In the genomic region with DNA sequence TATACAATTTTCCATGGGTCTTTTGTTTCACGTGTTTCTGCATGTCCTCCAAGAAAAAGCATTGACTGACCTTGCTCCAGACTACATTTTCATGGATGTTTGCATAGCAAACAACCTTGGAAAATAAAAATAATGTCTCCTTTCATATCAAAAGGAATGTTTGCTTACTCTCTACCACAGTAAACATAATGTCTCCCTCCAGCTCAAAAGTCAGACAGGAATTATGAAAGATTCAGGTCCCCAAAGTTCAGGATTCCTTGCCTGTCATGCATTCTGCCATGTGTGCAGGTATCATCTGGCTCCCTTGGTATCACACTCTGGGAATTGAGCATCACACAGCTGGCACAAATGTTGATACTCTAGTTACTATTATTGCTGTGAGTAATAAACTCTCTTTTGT, we compare ENCODE assay signal across 28 cellular contexts.
"Had no signal": no experiment of that assay in that cellular context is flagged by ENCODE, and none has a peak within 500 bp of the region (broad histone marks: within the 10 kb centered on the region; RNA-seq: fewer than 3 reads in every experiment).

No MANE protein-coding gene starts in this region.

- H3K4me3 ChIP-seq: esophagus muscularis mucosa, gastroesophageal sphincter, hepatocyte, sigmoid colon, stomach, thyroid gland, upper lobe of left lung, vagina had no signal

- H3K4me1 Mint-ChIP-seq: activated CD8-positive, alpha-beta memory T cell treated with anti-CD3 and anti-CD28 coated beads, Interleukin-2, amount 10 ng/mL, durations not matched to agents 7 days and 5 days; nephron; stimulated activated effector memory CD8-positive, alpha-beta T cell treated with anti-CD3 and anti-CD28 coated beads, Interleukin-12 subunit alpha, Interleukin-12 subunit beta, amount 100 ng/mL, for 72 hours had no signal

- H3K4me1 ChIP-seq: esophagus muscularis mucosa, gastroesophageal sphincter, sigmoid colon, thyroid gland, upper lobe of left lung, vagina had no signal

- H3K4me2 ChIP-seq: hepatocyte had no signal

- H3K27ac Mint-ChIP-seq: activated CD8-positive, alpha-beta memory T cell treated with anti-CD3 and anti-CD28 coated beads, Interleukin-2, amount 10 ng/mL, durations not matched to agents 7 days and 5 days; activated CD8-positive, alpha-beta T cell treated with anti-CD3 and anti-CD28 coated beads, Interleukin-2, amount 10 ng/mL, durations not matched to agents 7 days and 5 days; activated naive CD4-positive, alpha-beta T cell treated with anti-CD3 and anti-CD28 coated beads, Interleukin-2, amount 50 U/mL, for 72 hours; activated T-helper 2 cell treated with anti-CD3 and anti-CD28 coated beads, Interferon-gamma antibody, Interleukin-2, Interleukin-4, amounts not matched to agents 10 μg/mL and 5 μg/mL and 100 μg/mL, durations not matched to agents 14 hours and 24 hours and 36 hours; dendritic cell treated with granulocyte-macrophage colony-stimulating factor and Interleukin-4, amounts not matched to agents 40 ng/mL and 50 ng/mL, for 4 days; nephron; stimulated activated effector memory CD8-positive, alpha-beta T cell treated with anti-CD3 and anti-CD28 coated beads, Interleukin-12 subunit alpha, Interleukin-12 subunit beta, amount 100 ng/mL, for 72 hours; T-helper 1 cell treated with Interleukin-12 subunit alpha and Interleukin-12 subunit beta and Interleukin-4 antibody, amounts not matched to agents 30 μg/mL and 1 μg/mL, for 36 hours had no signal

- H3K9me3 ChIP-seq: thyroid gland had no signal

- DNase-seq: activated CD4-positive, alpha-beta T cell treated with anti-CD3 and anti-CD28 coated beads for 1 hour; activated CD8-positive, alpha-beta memory T cell treated with anti-CD3 and anti-CD28 coated beads, Interleukin-2, amount 10 ng/mL, durations not matched to agents 7 days and 5 days; activated CD8-positive, alpha-beta T cell treated with anti-CD3 and anti-CD28 coated beads, Interleukin-2, amount 10 ng/mL, durations not matched to agents 7 days and 5 days; activated T-cell treated with anti-CD3 and anti-CD28 coated beads, Interleukin-2, amount 50 U/mL, for 48 hours; effector CD4-positive, alpha-beta T cell; islet precursor cell; left ventricle myocardium superior; mammary epithelial cell; retina; sigmoid colon; small intestine; stimulated activated CD4-positive, alpha-beta T cell treated with anti-CD3 and anti-CD28 coated beads, Interleukin-4, amount 100 ng/mL, for 24 hours; stomach; T1000; thyroid gland; upper lobe of left lung had no signal

- H3K27me3 Mint-ChIP-seq: activated CD8-positive, alpha-beta memory T cell treated with anti-CD3 and anti-CD28 coated beads, Interleukin-2, amount 10 ng/mL, durations not matched to agents 7 days and 5 days; central memory CD8-positive, alpha-beta T cell; dendritic cell treated with granulocyte-macrophage colony-stimulating factor and Interleukin-4, amounts not matched to agents 40 ng/mL and 50 ng/mL, for 4 days had no signal

- H3K27ac ChIP-seq: esophagus muscularis mucosa, gastroesophageal sphincter, hepatocyte, sigmoid colon, stomach, thyroid gland, upper lobe of left lung, vagina had no signal

- H3K36me3 ChIP-seq: esophagus muscularis mucosa, gastroesophageal sphincter, sigmoid colon, thyroid gland, upper lobe of left lung had no signal

- ATAC-seq: activated CD8-positive, alpha-beta memory T cell treated with anti-CD3 and anti-CD28 coated beads, Interleukin-2, amount 10 ng/mL, durations not matched to agents 7 days and 5 days; activated CD8-positive, alpha-beta T cell treated with anti-CD3 and anti-CD28 coated beads, Interleukin-2, amount 10 ng/mL, durations not matched to agents 7 days and 5 days; activated naive CD4-positive, alpha-beta T cell treated with anti-CD3 and anti-CD28 coated beads, Interleukin-2, amount 50 U/mL, for 72 hours; gastroesophageal sphincter; left ventricle myocardium superior; stimulated activated effector memory CD8-positive, alpha-beta T cell treated with anti-CD3 and anti-CD28 coated beads, Interleukin-12 subunit alpha, Interleukin-12 subunit beta, amount 100 ng/mL, for 72 hours had no signal

- H3K4me3 Mint-ChIP-seq: activated CD8-positive, alpha-beta memory T cell treated with anti-CD3 and anti-CD28 coated beads, Interleukin-2, amount 10 ng/mL, durations not matched to agents 7 days and 5 days; activated CD8-positive, alpha-beta T cell treated with anti-CD3 and anti-CD28 coated beads, Interleukin-2, amount 10 ng/mL, durations not matched to agents 7 days and 5 days; central memory CD8-positive, alpha-beta T cell; dendritic cell treated with granulocyte-macrophage colony-stimulating factor and Interleukin-4, amounts not matched to agents 40 ng/mL and 50 ng/mL, for 4 days; nephron; stimulated activated effector memory CD8-positive, alpha-beta T cell treated with anti-CD3 and anti-CD28 coated beads, Interleukin-12 subunit alpha, Interleukin-12 subunit beta, amount 100 ng/mL, for 72 hours; T-helper 1 cell treated with Interleukin-12 subunit alpha and Interleukin-12 subunit beta and Interleukin-4 antibody, amounts not matched to agents 30 μg/mL and 1 μg/mL, for 36 hours had no signal

- H3K27me3 ChIP-seq: esophagus muscularis mucosa, gastroesophageal sphincter, hepatocyte, sigmoid colon, stomach, thyroid gland, upper lobe of left lung, vagina had no signal

- FAIRE-seq: bronchial epithelial cell had no signal

- H3K36me3 Mint-ChIP-seq: stimulated activated effector memory CD8-positive, alpha-beta T cell treated with anti-CD3 and anti-CD28 coated beads, Interleukin-12 subunit alpha, Interleukin-12 subunit beta, amount 100 ng/mL, for 72 hours had no signal
